2 cellular contexts compared by ENCODE assay signal in genomic region chr20:36235892-36236785, GRCh38.
TF ChIP-seq lines count a peak whose summit lies in the region.

Gene AAR2 (plus strand): TSS chr20:36236478. CDS start chr20:36239869, 3,391 bp downstream.

TF ChIP-seq in HEK293, 187 proteins besides CTCF, POLR2A, EP300 and RAD21 (continued from another document and continues in another):
- TF ChIP-seq ZBTB10 (tag by site-specific recombination; IDR thresholded peaks at IDR 0.05) = no peak
- TF ChIP-seq ZNF169 (tag by site-specific recombination; IDR thresholded peaks at IDR 0.05) = no peak
- 0 out of 2 replicates have a peak, but pooled peaks have one; percentile 55 for TF ChIP-seq TRIM28 (IDR thresholded peaks at IDR 0.05; ENCODE audit: borderline replicate concordance, low read length)
- 0 out of 2 replicates have a peak, but pooled peaks have one; percentile 36 for TF ChIP-seq ZNF239 (tag by site-specific recombination; IDR thresholded peaks at IDR 0.05)
- TF ChIP-seq ZBTB21 (tag by site-specific recombination; IDR thresholded peaks at IDR 0.05) = 0 out of 2 replicates have a peak, but pooled peaks have one; percentile 40
- TF ChIP-seq ZNF645 (tag by site-specific recombination; IDR thresholded peaks at IDR 0.05) = no peak
- peak; percentile 26; the same call in 1 of the 2 replicates for TF ChIP-seq PRDM10 (tag by site-specific recombination; IDR thresholded peaks at IDR 0.05)
- TF ChIP-seq ATF2 (tag by site-specific recombination; IDR thresholded peaks at IDR 0.05; ENCODE audit: low read depth) = no peak
- TF ChIP-seq ZNF214 (tag by site-specific recombination; IDR thresholded peaks at IDR 0.05; ENCODE audit: borderline replicate concordance) = no peak
- TF ChIP-seq SP2 (tag by site-specific recombination; IDR thresholded peaks at IDR 0.05) = peak; percentile 62
- TF ChIP-seq ZNF157 (tag by site-specific recombination; IDR thresholded peaks at IDR 0.05) = no peak
- no peak for TF ChIP-seq ZNF23 (tag by site-specific recombination; IDR thresholded peaks at IDR 0.05; ENCODE audit: borderline replicate concordance)
- no peak for TF ChIP-seq SCRT2 (tag by site-specific recombination; IDR thresholded peaks at IDR 0.05)
- TF ChIP-seq ZNF521 (tag by site-specific recombination; IDR thresholded peaks at IDR 0.05) = no peak
- TF ChIP-seq OSR2 (tag by site-specific recombination; IDR thresholded peaks at IDR 0.05) = peak; percentile 27; the same call in 1 of the 2 replicates
- no peak for TF ChIP-seq PRDM1 (tag by site-specific recombination; IDR thresholded peaks at IDR 0.05)
- peak; percentile 61; the same call in 1 of the 2 replicates for TF ChIP-seq ZNF394 (tag by site-specific recombination; IDR thresholded peaks at IDR 0.05; ENCODE audit: borderline replicate concordance)

TF ChIP-seq in GM12878, 131 proteins besides CTCF, POLR2A, EP300 and RAD21 (continued from another document and continues in another):
- TF ChIP-seq SKIL (IDR thresholded peaks at IDR 0.05; ENCODE audit: low read depth, poor library complexity, severe bottlenecking) (no peak), BHLHE40 (IDR thresholded peaks at IDR 0.05; ENCODE audit: borderline replicate concordance in 1 of 2, low read depth in 2 of 2, low read length in 1 of 2) (peak; percentile 49 to 66; a peak in 2 of 4 replicates), TARDBP (IDR thresholded peaks at IDR 0.05; ENCODE audit: borderline replicate concordance) (peak; percentile 89), RB1 (IDR thresholded peaks at IDR 0.05; ENCODE audit: borderline replicate concordance) (peak; percentile 82; the same call in 1 of the 2 replicates), NR2C2 (IDR thresholded peaks at IDR 0.05; ENCODE audit: borderline replicate concordance, control insufficient read depth, insufficient read length, low read depth) (no peak), ZNF217 (IDR thresholded peaks at IDR 0.05) (no peak), E2F8 (IDR thresholded peaks at IDR 0.05; ENCODE audit: low read depth, partially characterized antibody) (peak; percentile 87), ZBTB11 (CRISPR knock-in tag; IDR thresholded peaks at IDR 0.05) (peak; percentile 95), PAX5 (IDR thresholded peaks at IDR 0.05; ENCODE audit: borderline replicate concordance, low read depth, low read length) (peak; percentile 76), SMC3 (IDR thresholded peaks at IDR 0.05; ENCODE audit: borderline replicate concordance, low read length) (0 out of 2 replicates have a peak, but pooled peaks have one; percentile 11), CBFB (IDR thresholded peaks at IDR 0.05; ENCODE audit: low read depth) (peak; percentile 63; the same call in 1 of the 2 replicates), IRF4 (IDR thresholded peaks at IDR 0.05; ENCODE audit: low read depth, low read length) (peak; percentile 67), CEBPB (IDR thresholded peaks at IDR 0.05; ENCODE audit: borderline replicate concordance in 1 of 2, low read depth in 2 of 2, low read length in 2 of 2) (no peak), TBL1XR1 (IDR thresholded peaks at IDR 0.05; ENCODE audit: low read depth, low read length) (no peak; the same call in 1 of the 2 replicates), EGR1 (IDR thresholded peaks at IDR 0.05; ENCODE audit: borderline replicate concordance in 1 of 2, low read depth in 2 of 2, low read length in 2 of 2) (peak in 1 of 2 experiments; percentile 60; a peak in 1 of 3 replicates), FOS (IDR thresholded peaks at IDR 0.05; ENCODE audit: borderline replicate concordance, extremely low read depth, insufficient read length) (no peak), SUPT20H (IDR thresholded peaks at IDR 0.05; ENCODE audit: borderline replicate concordance, control insufficient read depth, low read depth, low read length) (no peak), ZNF384 (IDR thresholded peaks at IDR 0.05; ENCODE audit: borderline replicate concordance, low read depth, low read length) (no peak), NFYA (IDR thresholded peaks at IDR 0.05; ENCODE audit: borderline replicate concordance, low read depth, low read length) (no peak), SMARCA5 (IDR thresholded peaks at IDR 0.05) (peak; percentile 83), EZH2 (IDR thresholded peaks at IDR 0.05; ENCODE audit: borderline replicate concordance, control insufficient read depth, low read depth, low read length) (no peak), ZNF24 (IDR thresholded peaks at IDR 0.05) (no peak), SMAD5 (IDR thresholded peaks at IDR 0.05; ENCODE audit: low read depth) (peak; percentile 84), ZSCAN29 (IDR thresholded peaks at IDR 0.05) (peak; percentile 61; the same call in 1 of the 2 replicates), SREBF2 (IDR thresholded peaks at IDR 0.05; ENCODE audit: low read length) (peak; percentile 44; the same call in 1 of the 2 replicates), SMAD1 (IDR thresholded peaks at IDR 0.05; ENCODE audit: low read depth, partially characterized antibody) (no peak), WRNIP1 (IDR thresholded peaks at IDR 0.05; ENCODE audit: borderline replicate concordance, low read depth, low read length) (peak; percentile 98), BRCA1 (IDR thresholded peaks at IDR 0.05; ENCODE audit: low read depth, low read length) (no peak), MXI1 (IDR thresholded peaks at IDR 0.05; ENCODE audit: low read depth, low read length) (peak; percentile 79), SPI1 (IDR thresholded peaks at IDR 0.05; ENCODE audit: borderline replicate concordance, insufficient read depth, low read depth, low read length) (no peak), CREM (IDR thresholded peaks at IDR 0.05; ENCODE audit: low read depth) (peak; percentile 84), ATF2 (IDR thresholded peaks at IDR 0.05; ENCODE audit: low read length) (no peak), ASH2L (IDR thresholded peaks at IDR 0.05; ENCODE audit: borderline replicate concordance, low read depth) (0 out of 2 replicates have a peak, but pooled peaks have one; percentile 31), CUX1 (IDR thresholded peaks at IDR 0.05; ENCODE audit: insufficient replicate concordance, low read depth, low read length) (peak; percentile 40), YBX1 (IDR thresholded peaks at IDR 0.05) (no peak), HCFC1 (IDR thresholded peaks at IDR 0.05; ENCODE audit: low read length) (peak; percentile 86)
